8 cellular contexts compared by ENCODE assay signal in genomic region chr2:170815746-170816498, GRCh38. TPM values are rescaled to one million over a fixed set of nuclear protein-coding genes. Genes with fewer than 3 reads are reported as not detected.
DNase-seq lines count a peak whose midpoint lies in the region; ATAC-seq and TF ChIP-seq lines count a peak whose summit lies in the region.

No MANE protein-coding gene starts in this region.

- H3K9me3 Mint-ChIP-seq in CD4-positive, alpha-beta T cell = no peaks in the 10 kb centered on the region
- H3K9me3 Mint-ChIP-seq in activated B cell treated with CpG ODN at 0.5 μM for 24 hours = no peaks in the 10 kb centered on the region

- POLR2A ChIA-PET in CD4-positive, alpha-beta T cell (lab: Charles Lee) = interaction anchor here (0.7 to 1.5 kb wide), 2 partner anchors 42 to 308 kb away, joined by 3 to 4 read pairs; no protein-coding TSS in a partner anchor
- POLR2A ChIA-PET in activated B cell treated with CpG ODN at 0.5 μM for 24 hours (lab: Charles Lee) = interaction anchor here (0.6 to 0.7 kb wide), 2 partner anchors 46 to 507 kb away, joined by 3 to 7 read pairs; partner anchors contain the start of gene ERICH2

- 3% methylated on average over 29 of the region's 52 CpGs for WGBS in right lobe of liver (ENCODE audit: insufficient coverage, low coverage, low lambda C conversion rate, missing lambda C conversion rate)

- peak; percentile 36 to 64 (median 49) for DNase-seq in CD4-positive, alpha-beta T cell
- peak; percentile 41 for DNase-seq in HCEC 1CT
- DNase-seq in NCI-H2227 (lab: John Stamatoyannopoulos, UW; ENCODE audit: unreplicated experiment) = peak; percentile 97
- peak; percentile 45 for DNase-seq in activated B cell treated with CpG ODN at 0.5 μM for 24 hours
- DNase-seq in choroid plexus epithelial cell (ENCODE audit: low read depth) = peak; percentile 61
- DNase-seq in right lobe of liver = peak in 2 of 3 donors; percentile 64 to 68
- DNase-seq in stimulated activated CD4-positive, alpha-beta T cell treated with anti-CD3 and anti-CD28 coated beads, TNF-alpha, amount 100 ng/mL, for 24 hours (ENCODE audit: low read depth in 3 of 3) = peak; percentile 41 to 66 (median 44)

- ATAC-seq in CD4-positive, alpha-beta T cell (ENCODE audit: poor library complexity) = peak; percentile 65
- ATAC-seq in activated B cell treated with CpG ODN at 0.5 μM for 24 hours (ENCODE audit: low read depth) = peak; percentile 44
- ATAC-seq in right lobe of liver = peak; percentile 63 to 75 (median 66)
- ATAC-seq in HG03045 (IDR thresholded peaks at IDR 0.05; ENCODE audit: unreplicated experiment) = no peak

- H3K4me1 Mint-ChIP-seq in CD4-positive, alpha-beta T cell (ENCODE audit: low read depth) = peaks cover 52% of the 10 kb centered on the region
- peaks cover 50% of the 10 kb centered on the region for H3K4me1 Mint-ChIP-seq in activated B cell treated with CpG ODN at 0.5 μM for 24 hours

- TF ChIP-seq CTCF in CD4-positive, alpha-beta T cell (IDR thresholded peaks at IDR 0.05) = peak; percentile 86
- no peak for TF ChIP-seq CTCF in activated B cell treated with CpG ODN at 0.5 μM for 24 hours (IDR thresholded peaks at IDR 0.05)
- peak; percentile 78 for TF ChIP-seq CTCF in choroid plexus epithelial cell (conservative IDR thresholded peaks at IDR 0.05; ENCODE audit: low read depth, low read length)
- TF ChIP-seq CTCF in right lobe of liver (IDR thresholded peaks at IDR 0.05) = peak; percentile 63 to 72 (median 70)

- H3K9me3 ChIP-seq in CD4-positive, alpha-beta T cell (ENCODE audit: control insufficient read depth, low read length) = no peaks in the 10 kb centered on the region
- H3K9me3 ChIP-seq in right lobe of liver = no peaks in the 10 kb centered on the region

- no peaks in the 10 kb centered on the region for H3K36me3 Mint-ChIP-seq in CD4-positive, alpha-beta T cell (ENCODE audit: low read depth)
- H3K36me3 Mint-ChIP-seq in activated B cell treated with CpG ODN at 0.5 μM for 24 hours (ENCODE audit: low read depth) = no peaks in the 10 kb centered on the region

- CTCF ChIA-PET in CD4-positive, alpha-beta T cell (lab: Charles Lee) = interaction anchor here (0.7 to 1.1 kb wide), 4 partner anchors 10 to 407 kb away, joined by 3 read pairs; no protein-coding TSS in a partner anchor
- CTCF ChIA-PET in activated B cell treated with CpG ODN at 0.5 μM for 24 hours (lab: Charles Lee) = interaction anchor here (0.8 to 3.6 kb wide), 5 partner anchors 10 to 458 kb away, joined by 3 to 11 read pairs (median 3); no protein-coding TSS in a partner anchor

- peaks cover 91% of the 10 kb centered on the region for H3K27me3 Mint-ChIP-seq in CD4-positive, alpha-beta T cell
- peaks cover 64% of the 10 kb centered on the region for H3K27me3 Mint-ChIP-seq in activated B cell treated with CpG ODN at 0.5 μM for 24 hours

- no peak overlapping the region for H3K27ac ChIP-seq in CD4-positive, alpha-beta T cell (ENCODE audit: low read depth, low read length)
- H3K27ac ChIP-seq in right lobe of liver = no peak overlapping the region

- peaks cover 79% of the 10 kb centered on the region for H3K27me3 ChIP-seq in CD4-positive, alpha-beta T cell (ENCODE audit: control insufficient read depth, insufficient read depth, low read length)
- H3K27me3 ChIP-seq in right lobe of liver = peaks cover 13 to 66% of the 10 kb centered on the region in 2 donors

- peaks cover 0 to 41% (median 11%) of the 10 kb centered on the region in 4 donors for H3K4me1 ChIP-seq in right lobe of liver

- peak overlapping the region; percentile 84 for H3K4me3 Mint-ChIP-seq in CD4-positive, alpha-beta T cell
- H3K4me3 Mint-ChIP-seq in activated B cell treated with CpG ODN at 0.5 μM for 24 hours = peak overlapping the region; percentile 70

- no peak overlapping the region for H3K27ac Mint-ChIP-seq in CD4-positive, alpha-beta T cell
- H3K27ac Mint-ChIP-seq in activated B cell treated with CpG ODN at 0.5 μM for 24 hours = no peak overlapping the region

- H3K4me3 ChIP-seq in choroid plexus epithelial cell (ENCODE audit: low read depth, low read length) (no peak overlapping the region), right lobe of liver (peak overlapping the region; percentile 22 to 39 (median 25))

- intact Hi-C loops in CD4-positive, alpha-beta T cell (cut with DNase I, micrococcal nuclease) = loop anchor here (1.0 to 10.0 kb wide), 8 partner anchors 329 to 581 kb away; no protein-coding TSS in a partner anchor
- intact Hi-C loops in activated B cell treated with CpG ODN at 0.5 μM for 24 hours (cut with micrococcal nuclease) = loop anchor here (1.0 to 10.0 kb wide), 6 partner anchors 45 to 1361 kb away; partner anchors contain the start of genes DLX2, ERICH2 and SP5
- intact Hi-C loops in right lobe of liver (cut with DNase I) = loop anchor here (5.0 to 10.0 kb wide), 2 partner anchors 414 to 441 kb away; no protein-coding TSS in a partner anchor

- H3K36me3 ChIP-seq in right lobe of liver = no peaks in the 10 kb centered on the region

- no peak for TF ChIP-seq POLR2A in right lobe of liver (IDR thresholded peaks at IDR 0.05)

RNA-seq across cellular contexts. Expression of gene GAD1, which starts 0.8 kb away (rescaled TPM):
- not detected for total RNA-seq in CD4-positive, alpha-beta T cell
- total RNA-seq in activated B cell treated with CpG ODN at 0.5 μM for 24 hours (not detected in 2 replicates), right lobe of liver (not detected)

RNA-seq across cellular contexts. Expression of gene ERICH2, which starts 45.7 kb away (rescaled TPM):
- not detected for total RNA-seq in CD4-positive, alpha-beta T cell
- not detected in 2 replicates for total RNA-seq in activated B cell treated with CpG ODN at 0.5 μM for 24 hours
- 1 to 10 TPM in 2 of 6 experiments, under 1 TPM in 1, not detected in 3; 0.53 to 1.2 (median 1.1) TPM for total RNA-seq in right lobe of liver

Comparison
In these comparisons a context has a peak if more than half of its experiments do, and no peak if none do; other contexts are left out.
1. DNase-seq: peak in every context shown above with its lines; median percentile 97 in NCI-H2227; 66 in right lobe of liver; 61 in choroid plexus epithelial cell; 49 in CD4-positive, alpha-beta T cell; 45 in activated B cell treated with CpG ODN at 0.5 μM for 24 hours; 44 in stimulated activated CD4-positive, alpha-beta T cell treated with anti-CD3 and anti-CD28 coated beads, TNF-alpha, amount 100 ng/mL, for 24 hours; 41 in HCEC 1CT.